1 cellular context compared by ENCODE assay signal in genomic region chr20:57498425-57499400, GRCh38.
TF ChIP-seq lines count a peak whose summit lies in the region.

No MANE protein-coding gene starts in this region.

TF ChIP-seq in GM23338, 12 proteins besides CTCF, POLR2A, EP300 and RAD21 (continued from another document):
- TF ChIP-seq ZNF462 (CRISPR knock-in tag; IDR thresholded peaks at IDR 0.05) (no peak), EZH2 (IDR thresholded peaks at IDR 0.05; ENCODE audit: low read depth, unreplicated experiment) (no peak), REST (IDR thresholded peaks at IDR 0.05; ENCODE audit: unreplicated experiment) (no peak), STAT1 (IDR thresholded peaks at IDR 0.05; ENCODE audit: unreplicated experiment) (no peak)
